ENCODE assay signal across 36 cellular contexts in genomic region chr22:47390026-47390970, GRCh38.
"Had no signal": no experiment of that assay in that cellular context is flagged by ENCODE, and none has a peak within 500 bp of the region (broad histone marks: within the 10 kb centered on the region; RNA-seq: fewer than 3 reads in every experiment).

No MANE protein-coding gene starts in this region.

- H3K36me3 ChIP-seq: breast epithelium, Peyer's patch had no signal

- H3K4me3 ChIP-seq: body of pancreas, breast epithelium, K562, Peyer's patch had no signal

- H3K27me3 Mint-ChIP-seq: activated CD4-positive, alpha-beta T cell treated with anti-CD3 and anti-CD28 coated beads for 36 hours; activated CD4-positive, alpha-beta T cell treated with anti-CD3 and anti-CD28 coated beads, Interleukin-2, amount 10 ng/mL, durations not matched to agents 7 days and 5 days; activated naive CD4-positive, alpha-beta T cell treated with anti-CD3 and anti-CD28 coated beads, Interleukin-2, amount 50 U/mL, for 24 hours; activated naive CD8-positive, alpha-beta T cell treated with anti-CD3 and anti-CD28 coated beads, Interleukin-2, amount 10 ng/mL, durations not matched to agents 7 days and 5 days; activated T-cell treated with anti-CD3 and anti-CD28 coated beads, Interleukin-2, amount 50 U/mL, for 24 hours had no signal

- H3K9me3 ChIP-seq: body of pancreas, breast epithelium, Peyer's patch had no signal

- H3K27ac Mint-ChIP-seq: activated CD4-positive, alpha-beta T cell treated with anti-CD3 and anti-CD28 coated beads for 36 hours; activated CD4-positive, alpha-beta T cell treated with anti-CD3 and anti-CD28 coated beads, Interleukin-2, amount 10 ng/mL, durations not matched to agents 7 days and 5 days; activated CD8-positive, alpha-beta T cell treated with anti-CD3 and anti-CD28 coated beads, Interleukin-2, amount 10 ng/mL, durations not matched to agents 7 days and 5 days; activated naive CD4-positive, alpha-beta T cell treated with anti-CD3 and anti-CD28 coated beads, Interleukin-2, amount 50 U/mL, for 24 hours; activated naive CD8-positive, alpha-beta T cell treated with anti-CD3 and anti-CD28 coated beads, Interleukin-2, amount 10 ng/mL, durations not matched to agents 7 days and 5 days; activated T-cell treated with anti-CD3 and anti-CD28 coated beads, Interleukin-2, amount 50 U/mL, for 24 hours; activated T-helper 2 cell treated with anti-CD3 and anti-CD28 coated beads, Interferon-gamma antibody, Interleukin-2, Interleukin-4, amounts not matched to agents 10 μg/mL and 5 μg/mL and 100 μg/mL, durations not matched to agents 14 hours and 24 hours and 36 hours; WTC11 had no signal

- H3K4me1 ChIP-seq: body of pancreas, breast epithelium, Peyer's patch had no signal

- H3K27ac ChIP-seq: body of pancreas, breast epithelium, Peyer's patch had no signal

- H3K9me3 Mint-ChIP-seq: activated CD4-positive, alpha-beta T cell treated with anti-CD3 and anti-CD28 coated beads, Interleukin-2, amount 10 ng/mL, durations not matched to agents 7 days and 5 days; activated naive CD4-positive, alpha-beta T cell treated with anti-CD3 and anti-CD28 coated beads, Interleukin-2, amount 50 U/mL, for 24 hours; activated naive CD8-positive, alpha-beta T cell treated with anti-CD3 and anti-CD28 coated beads, Interleukin-2, amount 10 ng/mL, durations not matched to agents 7 days and 5 days; activated T-cell treated with anti-CD3 and anti-CD28 coated beads, Interleukin-2, amount 50 U/mL, for 24 hours; activated T-helper 2 cell treated with anti-CD3 and anti-CD28 coated beads, Interferon-gamma antibody, Interleukin-2, Interleukin-4, amounts not matched to agents 10 μg/mL and 5 μg/mL and 100 μg/mL, durations not matched to agents 14 hours and 24 hours and 36 hours; WTC11 had no signal

- H3K27me3 ChIP-seq: body of pancreas, Peyer's patch had no signal

- H3K36me3 Mint-ChIP-seq: activated naive CD4-positive, alpha-beta T cell treated with anti-CD3 and anti-CD28 coated beads, Interleukin-2, amount 50 U/mL, for 24 hours; activated naive CD8-positive, alpha-beta T cell treated with anti-CD3 and anti-CD28 coated beads, Interleukin-2, amount 10 ng/mL, durations not matched to agents 7 days and 5 days; WTC11 had no signal

- DNase-seq: activated CD4-positive, alpha-beta T cell treated with anti-CD3 and anti-CD28 coated beads for 36 hours; activated CD4-positive, alpha-beta T cell treated with anti-CD3 and anti-CD28 coated beads, Interleukin-2, amount 10 ng/mL, durations not matched to agents 7 days and 5 days; activated CD4-positive, alpha-beta T cell treated with anti-CD3 and anti-CD28 coated beads, Interleukin-2, amount 50 U/mL, for 48 hours; activated CD8-positive, alpha-beta T cell treated with anti-CD3 and anti-CD28 coated beads, Interleukin-2, amount 10 ng/mL, durations not matched to agents 7 days and 5 days; activated gamma-delta T cell; activated naive CD4-positive, alpha-beta T cell treated with Interleukin-2 at 50 U/mL for 16 hours; activated naive CD8-positive, alpha-beta T cell treated with anti-CD3 and anti-CD28 coated beads, Interleukin-2, amount 10 ng/mL, durations not matched to agents 7 days and 5 days; activated T-cell treated with anti-CD3 and anti-CD28 coated beads, Interleukin-2, amount 50 U/mL, for 24 hours; amygdala; body of pancreas; IMR-90; NCI-H1092 treated with DMSO at 0.1 percent for 48 hours; NCI-H1417; NCI-H146; NCI-H187; NCI-H2029 treated with DMSO at 0.1 percent for 48 hours; NCI-H2107; NCI-H2171; NCI-H510A; NCI-H526; NCI-H748 treated with DMSO at 0.1 percent for 48 hours; NK-92 treated with Interleukin-12 subunit alpha and Interleukin-12 subunit beta, amount 100 ng/mL, for 24 hours; PC-3; Peyer's patch; RPMI8226; SIG-M5; SW 1271 had no signal

- FAIRE-seq: astrocyte, K562, TTC549 had no signal

- H3K4me1 Mint-ChIP-seq: activated CD4-positive, alpha-beta T cell treated with anti-CD3 and anti-CD28 coated beads for 36 hours; activated CD4-positive, alpha-beta T cell treated with anti-CD3 and anti-CD28 coated beads, Interleukin-2, amount 10 ng/mL, durations not matched to agents 7 days and 5 days; activated naive CD4-positive, alpha-beta T cell treated with anti-CD3 and anti-CD28 coated beads, Interleukin-2, amount 50 U/mL, for 24 hours; activated naive CD8-positive, alpha-beta T cell treated with anti-CD3 and anti-CD28 coated beads, Interleukin-2, amount 10 ng/mL, durations not matched to agents 7 days and 5 days; WTC11 had no signal

- H3K4me3 Mint-ChIP-seq: activated CD4-positive, alpha-beta T cell treated with anti-CD3 and anti-CD28 coated beads for 36 hours; activated CD4-positive, alpha-beta T cell treated with anti-CD3 and anti-CD28 coated beads, Interleukin-2, amount 10 ng/mL, durations not matched to agents 7 days and 5 days; activated CD8-positive, alpha-beta T cell treated with anti-CD3 and anti-CD28 coated beads, Interleukin-2, amount 10 ng/mL, durations not matched to agents 7 days and 5 days; activated naive CD4-positive, alpha-beta T cell treated with anti-CD3 and anti-CD28 coated beads, Interleukin-2, amount 50 U/mL, for 24 hours; activated naive CD8-positive, alpha-beta T cell treated with anti-CD3 and anti-CD28 coated beads, Interleukin-2, amount 10 ng/mL, durations not matched to agents 7 days and 5 days; activated T-cell treated with anti-CD3 and anti-CD28 coated beads, Interleukin-2, amount 50 U/mL, for 24 hours; WTC11 had no signal

- ATAC-seq: activated CD4-positive, alpha-beta T cell treated with anti-CD3 and anti-CD28 coated beads for 36 hours; activated CD4-positive, CD25-positive, alpha-beta regulatory T cell treated with anti-CD3 and anti-CD28 coated beads, Interleukin-2, amount 50 U/mL, for 24 hours; activated CD8-positive, alpha-beta T cell treated with anti-CD3 and anti-CD28 coated beads, Interleukin-2, amount 10 ng/mL, durations not matched to agents 7 days and 5 days; body of pancreas; K562; PC-3; Right ventricle myocardium inferior; WTC11 had no signal
